In the genomic region with DNA sequence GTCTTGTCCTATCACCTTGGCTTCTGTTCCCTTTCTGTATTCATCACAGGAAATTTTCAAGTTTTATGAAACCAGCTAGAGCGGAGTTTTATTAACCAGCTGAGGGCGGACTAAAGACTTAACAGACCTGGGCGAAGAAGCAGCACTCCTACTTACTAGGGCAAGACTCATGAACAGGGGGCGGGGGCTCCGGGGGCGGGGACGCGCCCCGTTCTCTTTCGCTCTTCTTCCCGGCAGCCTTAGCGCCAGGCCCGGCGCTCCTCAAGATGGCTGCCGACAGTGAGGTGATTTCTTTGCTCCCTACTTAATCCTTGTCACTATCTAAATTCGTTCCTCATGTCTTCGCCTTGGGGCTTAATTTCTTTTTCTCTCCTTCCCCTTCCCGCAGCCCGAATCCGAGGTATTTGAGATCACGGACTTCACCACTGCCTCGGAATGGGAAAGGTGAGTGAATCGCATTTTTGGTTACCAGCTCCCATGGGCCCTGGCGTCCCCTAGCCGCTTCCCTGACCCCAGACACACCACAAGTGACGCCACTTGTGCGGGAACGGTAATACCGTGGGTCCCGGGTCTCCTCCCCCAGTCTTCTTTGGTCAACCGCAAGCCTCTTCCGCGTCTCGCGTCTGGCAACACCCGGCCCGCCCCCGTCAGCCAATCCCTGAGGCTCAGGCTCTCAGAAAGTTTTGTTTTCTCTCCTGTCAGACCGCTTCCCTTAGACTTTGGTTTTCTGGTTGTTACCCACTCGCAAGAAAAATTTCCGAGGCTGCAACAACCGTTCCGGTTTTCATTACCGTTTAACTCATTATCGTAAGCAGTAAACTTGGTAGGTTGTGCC, we compare ENCODE assay signal across 8 cellular contexts. TPM values are rescaled to one million over a fixed set of nuclear protein-coding genes. Genes with fewer than 3 reads are reported as not detected.
DNase-seq lines count a peak whose midpoint lies in the region; ATAC-seq and TF ChIP-seq lines count a peak whose summit lies in the region.

A gene (plus strand): TSS at position 251 of the 835 bp plus-strand sequence. CDS start 16 bp downstream, at position 267.

- H3K27ac ChIP-seq in osteoblast (ENCODE audit: low read depth, low read length) (peak within 1 kb of the TSS; percentile 99), testis (peak within 1 kb of the TSS; percentile 96 to 97)

- H3K36me3 ChIP-seq in osteoblast (ENCODE audit: insufficient read depth, low read length) (peaks cover 3% of the 10 kb centered on the region), testis (ENCODE audit: low read depth, missing control alignments) (no peaks in the 10 kb centered on the region)

- peaks cover 46% of the 10 kb centered on the region for H3K79me2 ChIP-seq in osteoblast (ENCODE audit: insufficient read depth, low read length)

- H3K9me3 Mint-ChIP-seq in HFFc6 (no peaks in the 10 kb centered on the region), glutamatergic neuron (ENCODE audit: unreplicated experiment) (peaks cover 3% of the 10 kb centered on the region)
- H3K9me3 Mint-ChIP-seq in activated naive CD4-positive, alpha-beta T cell treated with anti-CD3 and anti-CD28 coated beads, Interleukin-2, amount 50 U/mL, for 72 hours, result no peaks in the 10 kb centered on the region

- H3K4me1 ChIP-seq in osteoblast (ENCODE audit: insufficient read depth, low read length) (peaks cover 24% of the 10 kb centered on the region), testis (no peaks in the 10 kb centered on the region)

- H3K4me3 ChIP-seq in GM08714 (ENCODE audit: low read length) (peak within 1 kb of the TSS; percentile 85), osteoblast (ENCODE audit: insufficient read depth, low read length) (peak within 1 kb of the TSS; percentile 97), testis (peak within 1 kb of the TSS; percentile 98 to 99)

- H3K4me1 Mint-ChIP-seq in HFFc6 (ENCODE audit: low read depth) (peaks cover 41% of the 10 kb centered on the region), glutamatergic neuron (ENCODE audit: low read depth, unreplicated experiment) (peaks cover 11% of the 10 kb centered on the region)

- H3K4me3 Mint-ChIP-seq in HFFc6, result peak within 1 kb of the TSS; percentile 99
- H3K4me3 Mint-ChIP-seq in glutamatergic neuron (ENCODE audit: unreplicated experiment), result peak within 1 kb of the TSS; percentile 99

- H3K9me3 ChIP-seq in osteoblast (ENCODE audit: low read depth, low read length), result no peaks in the 10 kb centered on the region
- H3K9me3 ChIP-seq in testis, result no peaks in the 10 kb centered on the region

- TF ChIP-seq CTCF in HFFc6 (IDR thresholded peaks at IDR 0.05) (no peak), glutamatergic neuron (IDR thresholded peaks at IDR 0.05; ENCODE audit: partially characterized antibody, unreplicated experiment) (no peak), osteoblast (IDR thresholded peaks at IDR 0.05; ENCODE audit: extremely low read depth, low read depth, low read length) (no peak), testis (IDR thresholded peaks at IDR 0.05) (no peak)

- 0 to 1% methylated on average over 45 of the region's 45 CpGs for WGBS in testis, 2 donors

- H3K4me2 ChIP-seq in osteoblast (ENCODE audit: insufficient read depth, low read length), result peak within 1 kb of the TSS; percentile 81

- H3K36me3 Mint-ChIP-seq in HFFc6 (ENCODE audit: low read depth) (peaks cover 37% of the 10 kb centered on the region), glutamatergic neuron (ENCODE audit: unreplicated experiment) (no peaks in the 10 kb centered on the region)
- H3K36me3 Mint-ChIP-seq in activated naive CD4-positive, alpha-beta T cell treated with anti-CD3 and anti-CD28 coated beads, Interleukin-2, amount 50 U/mL, for 72 hours, result peaks cover 5 to 23% of the 10 kb centered on the region in 2 donors

- peak within 1 kb of the TSS; percentile 99 for H2AFZ ChIP-seq in osteoblast (ENCODE audit: low read length)

- ATAC-seq in activated naive CD4-positive, alpha-beta T cell treated with anti-CD3 and anti-CD28 coated beads, Interleukin-2, amount 50 U/mL, for 72 hours, result peak; percentile 84 to 85

- no peak for TF ChIP-seq POLR2A in testis (IDR thresholded peaks at IDR 0.05)

- H3K27ac Mint-ChIP-seq in HFFc6 (peak within 1 kb of the TSS; percentile 100), glutamatergic neuron (ENCODE audit: unreplicated experiment) (peak within 1 kb of the TSS; percentile 97)
- H3K27ac Mint-ChIP-seq in activated naive CD4-positive, alpha-beta T cell treated with anti-CD3 and anti-CD28 coated beads, Interleukin-2, amount 50 U/mL, for 72 hours, result peak within 1 kb of the TSS; percentile 99 to 100

- intact Hi-C loops in testis (cut with DNase I; ENCODE audit: low total_unique reads), result no loop called here

- DNase-seq in HFFc6 (peak; percentile 66), NAMALWA (ENCODE audit: low spot score) (peak; percentile 93), SKM-1 (lab: John Stamatoyannopoulos, UW; ENCODE audit: unreplicated experiment) (peak; percentile 79), glutamatergic neuron (peak; percentile 68), osteoblast (ENCODE audit: insufficient read length, low spot score, missing footprints) (peak; percentile 96), testis (peak; percentile 86)
- peak; percentile 88 to 97 for DNase-seq in activated naive CD4-positive, alpha-beta T cell treated with anti-CD3 and anti-CD28 coated beads, Interleukin-2, amount 50 U/mL, for 72 hours (ENCODE audit: low spot score in 2 of 2)

- H3K27me3 ChIP-seq in osteoblast (ENCODE audit: insufficient read depth, low read length) (no peaks in the 10 kb centered on the region), testis (no peaks in the 10 kb centered on the region)

- H4K20me1 ChIP-seq in osteoblast (ENCODE audit: insufficient read depth, low read length), result peaks cover 18% of the 10 kb centered on the region

- H3K27me3 Mint-ChIP-seq in HFFc6 (ENCODE audit: insufficient read depth) (peaks cover 2% of the 10 kb centered on the region; the same call in 1 of the 2 replicates), glutamatergic neuron (ENCODE audit: unreplicated experiment) (peaks cover 2% of the 10 kb centered on the region)

RNA-seq across cellular contexts. Expression of the gene that starts here (rescaled TPM):
- 10 to 100 TPM; 52.6 to 61.2 (median 59.1) TPM for total RNA-seq in HFFc6 (2021; fragmentation: NEBNext Ultra II Directional; extraction: Animal tissue kit (Norgen Biotek cat#: 25700))
- 10 to 100 TPM; 18.8 to 36.2 TPM for total RNA-seq in activated naive CD4-positive, alpha-beta T cell treated with anti-CD3 and anti-CD28 coated beads, Interleukin-2, amount 50 U/mL, for 72 hours
- total RNA-seq in glutamatergic neuron (ENCODE audit: unreplicated experiment) (30.7 TPM), osteoblast (89.0 and 90.5 TPM in 2 replicates), testis (10 to 100 TPM; 40.5 to 45.9 TPM)
- polyA plus RNA-seq in testis (ENCODE audit: insufficient read depth, low read depth, low replicate concordance), result 39.9 TPM

Comparison
In these comparisons a context has a peak if more than half of its experiments do, and no peak if none do; other contexts are left out.
1. Peak in every context shown above with its lines: DNase-seq, ATAC-seq, H3K4me3 ChIP-seq and H3K27ac ChIP-seq.